In genomic region chr22:15854421-15854820, GRCh38 we compare ENCODE assay signal across 8 cellular contexts.
DNase-seq lines count a peak whose midpoint lies in the region; ATAC-seq and TF ChIP-seq lines count a peak whose summit lies in the region.
"Not testable (repeated sequence)": the region's sequence is repeated elsewhere in the genome, so short reads cannot be mapped to it uniquely, and the experiment has no call there.

No MANE protein-coding gene starts in this region.

- intact Hi-C loops in PC-3 (cut with micrococcal nuclease); breast epithelium (cut with DNase I; ENCODE audit: low total_unique reads); Right ventricle myocardium inferior (cut with DNase I); upper lobe of right lung (cut with DNase I): not testable (repeated sequence)

- H3K79me2 ChIP-seq in PC-3 (ENCODE audit: low read length): not testable (repeated sequence)

- peak; percentile 1 for DNase-seq in PC-3
- DNase-seq in activated CD8-positive, alpha-beta memory T cell treated with anti-CD3 and anti-CD28 coated beads, Interleukin-2, amount 50 U/mL, for 48 hours: peak; percentile 41
- peak; percentile 14 to 49 for DNase-seq in breast epithelium (ENCODE audit: low spot score in 2 of 2)
- not testable (repeated sequence) for DNase-seq in Right ventricle myocardium inferior (ENCODE audit: missing footprints)
- DNase-seq in iris pigment epithelial cell (ENCODE audit: low read depth): peak; percentile 0
- peak; percentile 1 for DNase-seq in medulla oblongata (ENCODE audit: extremely low spot score)
- peak; percentile 0 for DNase-seq in retina
- peak; percentile 59 for DNase-seq in upper lobe of right lung

- not testable (repeated sequence) for H3K27ac ChIP-seq in PC-3 (ENCODE audit: low read length); breast epithelium; upper lobe of right lung

- CTCF ChIA-PET in PC-3 (lab: Charles Lee): not testable (repeated sequence)

- H3K4me3 ChIP-seq in PC-3 (ENCODE audit: low read length); breast epithelium; upper lobe of right lung: not testable (repeated sequence)

- H3K4me2 ChIP-seq in PC-3 (ENCODE audit: low read length): not testable (repeated sequence)

- not testable (repeated sequence) for H2AFZ ChIP-seq in PC-3 (ENCODE audit: low read length)

- not testable (repeated sequence) for H3K9me2 ChIP-seq in PC-3 (replicated peaks; ENCODE audit: low read length)

- H3K9ac ChIP-seq in PC-3 (ENCODE audit: low read length): not testable (repeated sequence)

- BruUV-seq in PC-3 (replicated peaks; lab: Mats Ljungman, UMichigan): not testable (repeated sequence)

- not testable (repeated sequence) for ATAC-seq in PC-3
- peak; percentile 39 for ATAC-seq in Right ventricle myocardium inferior
- ATAC-seq in upper lobe of right lung: peak; percentile 52

- TF ChIP-seq POLR2A in breast epithelium (IDR thresholded peaks at IDR 0.05): not testable (repeated sequence)

- not testable (repeated sequence) for H3K4me1 ChIP-seq in PC-3 (ENCODE audit: insufficient read depth, low read length); breast epithelium; upper lobe of right lung

- H3K27me3 ChIP-seq in PC-3 (ENCODE audit: low read length); breast epithelium; upper lobe of right lung: not testable (repeated sequence)

- H4K20me1 ChIP-seq in PC-3 (ENCODE audit: low read length): not testable (repeated sequence)

- POLR2A ChIA-PET in PC-3 (lab: Charles Lee; ENCODE audit: unreplicated experiment): not testable (repeated sequence)

- not testable (repeated sequence) for H3F3A ChIP-seq in PC-3 (ENCODE audit: low read length, unreplicated experiment)

- TF ChIP-seq CTCF in PC-3 (conservative IDR thresholded peaks at IDR 0.05; ENCODE audit: low read depth, low read length); breast epithelium (IDR thresholded peaks at IDR 0.05); upper lobe of right lung (IDR thresholded peaks at IDR 0.05): not testable (repeated sequence)

- not testable (repeated sequence) for H3K36me3 ChIP-seq in PC-3 (ENCODE audit: low read depth, low read length); breast epithelium; upper lobe of right lung

- not testable (repeated sequence) for H3K9me3 ChIP-seq in PC-3 (ENCODE audit: low read length); breast epithelium; upper lobe of right lung
